ENCODE assay signal across 11 cellular contexts in the genomic region with DNA sequence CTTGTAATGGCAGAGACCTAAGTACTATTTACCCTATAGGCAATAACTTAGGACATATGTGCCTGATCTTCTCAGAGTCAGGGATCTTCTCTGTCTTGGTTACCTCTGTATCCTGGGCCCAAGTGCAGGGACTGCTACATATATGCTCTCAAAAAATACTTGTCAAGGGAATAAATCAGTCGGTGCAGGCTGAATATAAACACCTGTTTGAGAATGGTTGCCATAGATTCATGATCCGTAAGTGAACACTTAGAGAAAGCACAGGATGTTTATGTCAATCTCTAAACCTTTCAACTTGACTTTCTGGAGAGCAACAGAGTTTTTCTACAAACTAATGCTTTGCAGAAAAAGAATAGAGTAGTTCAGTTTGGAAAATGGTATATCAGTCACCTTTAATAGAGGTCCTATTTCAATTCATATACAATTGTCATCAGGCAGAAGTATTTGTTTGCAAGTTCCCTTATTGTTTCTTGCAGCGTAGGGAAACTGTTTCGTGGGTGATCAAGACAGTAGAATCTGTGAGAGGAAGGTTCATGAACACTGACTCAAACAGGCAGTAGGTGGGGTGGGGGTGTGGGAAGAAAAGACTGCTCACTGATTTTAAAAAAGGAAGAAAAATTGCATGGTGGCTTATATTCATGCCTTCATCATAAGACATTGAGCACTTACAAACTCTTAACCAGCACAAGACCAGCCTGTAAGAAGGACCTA. TPM values are rescaled to one million over a fixed set of nuclear protein-coding genes. Genes with fewer than 3 reads are reported as not detected.
DNase-seq lines count a peak whose midpoint lies in the region; ATAC-seq lines count a peak whose summit lies in the region.
"Had no signal": no experiment of that assay in that cellular context is flagged by ENCODE, and none has a peak within 500 bp of the region (broad histone marks: within the 10 kb centered on the region; RNA-seq: fewer than 3 reads in every experiment).

No MANE protein-coding gene starts in this region.

- H3K4me3 ChIP-seq in neuronal stem cell (ENCODE audit: low read length in 2 of 2) = no peak overlapping the region

- H3K4me3 Mint-ChIP-seq in activated naive CD4-positive, alpha-beta T cell treated with anti-CD3 and anti-CD28 coated beads, Interleukin-2, amount 10 ng/mL, durations not matched to agents 7 days and 5 days = peak overlapping the region; percentile 11
- peak overlapping the region in 3 of 4 donors; percentile 35 to 72 (median 66) for H3K4me3 Mint-ChIP-seq in IgD-negative memory B cell
- H3K4me3 Mint-ChIP-seq in activated CD8-positive, alpha-beta T cell treated with anti-CD3 and anti-CD28 coated beads, Interleukin-2, amount 10 ng/mL, durations not matched to agents 7 days and 5 days = no peak overlapping the region
- no peak overlapping the region for H3K4me3 Mint-ChIP-seq in stimulated activated memory B cell treated with anti-CD40 and anti-IgM and Interleukin-4, amounts not matched to agents 10 μg/mL and 1 μg/mL and 100 μg/mL, for 72 hours
- no peak overlapping the region for H3K4me3 Mint-ChIP-seq in stimulated activated effector memory CD8-positive, alpha-beta T cell treated with anti-CD3 and anti-CD28 coated beads, Interleukin-12 subunit alpha, Interleukin-12 subunit beta, amount 100 ng/mL, for 72 hours
- H3K4me3 Mint-ChIP-seq: nephron had no signal

- H2BK5ac ChIP-seq in neuronal stem cell (ENCODE audit: low read length) = no peak overlapping the region

- H3K14ac ChIP-seq in neuronal stem cell (ENCODE audit: low read length) = no peak overlapping the region

- H3K27me3 Mint-ChIP-seq in activated naive CD4-positive, alpha-beta T cell treated with anti-CD3 and anti-CD28 coated beads, Interleukin-2, amount 10 ng/mL, durations not matched to agents 7 days and 5 days = no peaks in the 10 kb centered on the region
- no peaks in the 10 kb centered on the region for H3K27me3 Mint-ChIP-seq in IgD-negative memory B cell
- peaks cover 3% of the 10 kb centered on the region for H3K27me3 Mint-ChIP-seq in activated CD8-positive, alpha-beta T cell treated with anti-CD3 and anti-CD28 coated beads, Interleukin-2, amount 10 ng/mL, durations not matched to agents 7 days and 5 days (ENCODE audit: low read depth)
- no peaks in the 10 kb centered on the region for H3K27me3 Mint-ChIP-seq in stimulated activated memory B cell treated with anti-CD40 and anti-IgM and Interleukin-4, amounts not matched to agents 10 μg/mL and 1 μg/mL and 100 μg/mL, for 72 hours

- H3K4me1 ChIP-seq in neuronal stem cell (ENCODE audit: control insufficient read depth in 2 of 2, insufficient read depth in 1 of 2, low read depth in 1 of 2, low read length in 2 of 2) = peaks cover under 1 to 2% of the 10 kb centered on the region in 2 donors

- no peak overlapping the region for H2BK120ac ChIP-seq in neuronal stem cell (ENCODE audit: low read depth, low read length)

- no peak overlapping the region for H3K23ac ChIP-seq in neuronal stem cell (ENCODE audit: low read depth, low read length, poor library complexity)

- no peak overlapping the region for H3K27ac ChIP-seq in neuronal stem cell (replicated peaks; ENCODE audit: low read length)
- H3K27ac ChIP-seq: epithelial cell of prostate had no signal

- no peaks in the 10 kb centered on the region for H3K27me3 ChIP-seq in neuronal stem cell (ENCODE audit: control insufficient read depth in 3 of 3, insufficient read depth in 3 of 3, low read depth in 1 of 3, low read length in 3 of 3)

- no CpG with 5 or more reads among the region's 4 CpGs for WGBS in neuronal stem cell (ENCODE audit: extremely low coverage in 2 of 2, insufficient read length in 2 of 2, insufficient replicate concordance in 1 of 2), 2 donors

- peak overlapping the region; percentile 73 for H3K27ac Mint-ChIP-seq in activated naive CD4-positive, alpha-beta T cell treated with anti-CD3 and anti-CD28 coated beads, Interleukin-2, amount 10 ng/mL, durations not matched to agents 7 days and 5 days
- peak overlapping the region; percentile 37 to 82 (median 55) for H3K27ac Mint-ChIP-seq in IgD-negative memory B cell
- no peak overlapping the region for H3K27ac Mint-ChIP-seq in activated CD8-positive, alpha-beta T cell treated with anti-CD3 and anti-CD28 coated beads, Interleukin-2, amount 10 ng/mL, durations not matched to agents 7 days and 5 days
- H3K27ac Mint-ChIP-seq in stimulated activated memory B cell treated with anti-CD40 and anti-IgM and Interleukin-4, amounts not matched to agents 10 μg/mL and 1 μg/mL and 100 μg/mL, for 72 hours = peak overlapping the region; percentile 67
- H3K27ac Mint-ChIP-seq in stimulated activated effector memory CD8-positive, alpha-beta T cell treated with anti-CD3 and anti-CD28 coated beads, Interleukin-12 subunit alpha, Interleukin-12 subunit beta, amount 100 ng/mL, for 72 hours = no peak overlapping the region
- H3K27ac Mint-ChIP-seq: nephron had no signal

- no peak overlapping the region for H2BK12ac ChIP-seq in neuronal stem cell (ENCODE audit: low read length)

- no peak overlapping the region for H4K91ac ChIP-seq in neuronal stem cell (ENCODE audit: low read depth, low read length, poor library complexity)

- H3K9me3 Mint-ChIP-seq in activated naive CD4-positive, alpha-beta T cell treated with anti-CD3 and anti-CD28 coated beads, Interleukin-2, amount 10 ng/mL, durations not matched to agents 7 days and 5 days = no peaks in the 10 kb centered on the region
- H3K9me3 Mint-ChIP-seq in IgD-negative memory B cell = no peaks in the 10 kb centered on the region
- H3K9me3 Mint-ChIP-seq in activated CD8-positive, alpha-beta T cell treated with anti-CD3 and anti-CD28 coated beads, Interleukin-2, amount 10 ng/mL, durations not matched to agents 7 days and 5 days (ENCODE audit: insufficient read depth) = no peaks in the 10 kb centered on the region
- no peaks in the 10 kb centered on the region for H3K9me3 Mint-ChIP-seq in stimulated activated memory B cell treated with anti-CD40 and anti-IgM and Interleukin-4, amounts not matched to agents 10 μg/mL and 1 μg/mL and 100 μg/mL, for 72 hours
- no peaks in the 10 kb centered on the region for H3K9me3 Mint-ChIP-seq in stimulated activated effector memory CD8-positive, alpha-beta T cell treated with anti-CD3 and anti-CD28 coated beads, Interleukin-12 subunit alpha, Interleukin-12 subunit beta, amount 100 ng/mL, for 72 hours
- H3K9me3 Mint-ChIP-seq: nephron had no signal

- H4K8ac ChIP-seq in neuronal stem cell (ENCODE audit: low read depth, low read length) = no peak overlapping the region

- H2AK5ac ChIP-seq in neuronal stem cell (ENCODE audit: low read depth, low read length) = no peak overlapping the region

- peaks cover 36% of the 10 kb centered on the region for H3K4me1 Mint-ChIP-seq in activated naive CD4-positive, alpha-beta T cell treated with anti-CD3 and anti-CD28 coated beads, Interleukin-2, amount 10 ng/mL, durations not matched to agents 7 days and 5 days
- H3K4me1 Mint-ChIP-seq in IgD-negative memory B cell = peaks cover 25 to 26% (median 25%) of the 10 kb centered on the region in 3 donors
- peaks cover 23% of the 10 kb centered on the region for H3K4me1 Mint-ChIP-seq in activated CD8-positive, alpha-beta T cell treated with anti-CD3 and anti-CD28 coated beads, Interleukin-2, amount 10 ng/mL, durations not matched to agents 7 days and 5 days (ENCODE audit: low read depth)
- H3K4me1 Mint-ChIP-seq in stimulated activated memory B cell treated with anti-CD40 and anti-IgM and Interleukin-4, amounts not matched to agents 10 μg/mL and 1 μg/mL and 100 μg/mL, for 72 hours = peaks cover 38% of the 10 kb centered on the region
- peaks cover 3% of the 10 kb centered on the region for H3K4me1 Mint-ChIP-seq in stimulated activated effector memory CD8-positive, alpha-beta T cell treated with anti-CD3 and anti-CD28 coated beads, Interleukin-12 subunit alpha, Interleukin-12 subunit beta, amount 100 ng/mL, for 72 hours

- no peak overlapping the region for H2AFZ ChIP-seq in neuronal stem cell (ENCODE audit: low read length)

- ATAC-seq in activated CD8-positive, alpha-beta T cell treated with anti-CD3 and anti-CD28 coated beads, Interleukin-2, amount 10 ng/mL, durations not matched to agents 7 days and 5 days = peak; percentile 34
- no peak for ATAC-seq in stimulated activated memory B cell treated with anti-CD40 and anti-IgM and Interleukin-4, amounts not matched to agents 10 μg/mL and 1 μg/mL and 100 μg/mL, for 72 hours
- ATAC-seq in stimulated activated effector memory CD8-positive, alpha-beta T cell treated with anti-CD3 and anti-CD28 coated beads, Interleukin-12 subunit alpha, Interleukin-12 subunit beta, amount 100 ng/mL, for 72 hours = no peak
- ATAC-seq in HG02571 (IDR thresholded peaks at IDR 0.05; ENCODE audit: unreplicated experiment) = no peak

- peak; percentile 49 for DNase-seq in activated naive CD4-positive, alpha-beta T cell treated with anti-CD3 and anti-CD28 coated beads, Interleukin-2, amount 10 ng/mL, durations not matched to agents 7 days and 5 days
- DNase-seq in activated naive CD4-positive, alpha-beta T cell (lab: John Stamatoyannopoulos, UW) = no peak
- DNase-seq in activated CD8-positive, alpha-beta T cell treated with anti-CD3 and anti-CD28 coated beads, Interleukin-2, amount 10 ng/mL, durations not matched to agents 7 days and 5 days = no peak
- no peak for DNase-seq in stimulated activated effector memory CD8-positive, alpha-beta T cell treated with anti-CD3 and anti-CD28 coated beads, Interleukin-12 subunit alpha, Interleukin-12 subunit beta, amount 100 ng/mL, for 72 hours (ENCODE audit: low spot score in 2 of 2)
- DNase-seq in neuronal stem cell (ENCODE audit: low spot score) = no peak
- DNase-seq: DMS 273 treated with DMSO at 0.1 percent for 48 hours had no signal

- H3K9ac ChIP-seq in neuronal stem cell (ENCODE audit: low read depth, low read length, poor library complexity) = no peak overlapping the region

- CTCF ChIA-PET in activated naive CD4-positive, alpha-beta T cell treated with anti-CD3 and anti-CD28 coated beads, Interleukin-2, amount 10 ng/mL, durations not matched to agents 7 days and 5 days (lab: Charles Lee) = no interaction called here
- CTCF ChIA-PET in activated CD8-positive, alpha-beta T cell treated with anti-CD3 and anti-CD28 coated beads, Interleukin-2, amount 10 ng/mL, durations not matched to agents 7 days and 5 days (lab: Charles Lee) = no interaction called here

- POLR2A ChIA-PET in activated CD8-positive, alpha-beta T cell treated with anti-CD3 and anti-CD28 coated beads, Interleukin-2, amount 10 ng/mL, durations not matched to agents 7 days and 5 days (lab: Charles Lee) = no interaction called here

- no peaks in the 10 kb centered on the region for H3K36me3 ChIP-seq in neuronal stem cell (replicated peaks in 1 of 2; ENCODE audit: control insufficient read depth in 2 of 2, insufficient read depth in 2 of 2, low read length in 2 of 2)

- no peak overlapping the region for H3K18ac ChIP-seq in neuronal stem cell (ENCODE audit: low read length)

- H3K4ac ChIP-seq in neuronal stem cell (ENCODE audit: low read length) = no peak overlapping the region

- no peaks in the 10 kb centered on the region for H3K36me3 Mint-ChIP-seq in activated naive CD4-positive, alpha-beta T cell treated with anti-CD3 and anti-CD28 coated beads, Interleukin-2, amount 10 ng/mL, durations not matched to agents 7 days and 5 days
- no peaks in the 10 kb centered on the region for H3K36me3 Mint-ChIP-seq in IgD-negative memory B cell
- H3K36me3 Mint-ChIP-seq in activated CD8-positive, alpha-beta T cell treated with anti-CD3 and anti-CD28 coated beads, Interleukin-2, amount 10 ng/mL, durations not matched to agents 7 days and 5 days (ENCODE audit: low read depth) = no peaks in the 10 kb centered on the region
- H3K36me3 Mint-ChIP-seq in stimulated activated memory B cell treated with anti-CD40 and anti-IgM and Interleukin-4, amounts not matched to agents 10 μg/mL and 1 μg/mL and 100 μg/mL, for 72 hours = no peaks in the 10 kb centered on the region
- no peaks in the 10 kb centered on the region for H3K36me3 Mint-ChIP-seq in stimulated activated effector memory CD8-positive, alpha-beta T cell treated with anti-CD3 and anti-CD28 coated beads, Interleukin-12 subunit alpha, Interleukin-12 subunit beta, amount 100 ng/mL, for 72 hours

- no peak overlapping the region for H3K4me2 ChIP-seq in neuronal stem cell (ENCODE audit: insufficient read depth, low read length, poor library complexity, severe bottlenecking)

- peaks cover 0 to 4% of the 10 kb centered on the region in 2 donors for H3K9me3 ChIP-seq in neuronal stem cell (replicated peaks in 1 of 2; ENCODE audit: control insufficient read depth in 2 of 2, insufficient read depth in 1 of 2, low read depth in 1 of 2, low read length in 2 of 2)

- no peaks in the 10 kb centered on the region for H3K79me1 ChIP-seq in neuronal stem cell (ENCODE audit: low read depth, low read length)

- H2BK15ac ChIP-seq in neuronal stem cell (ENCODE audit: low read length) = no peak overlapping the region

RNA-seq across cellular contexts. Expression of a gene that starts 6.0 kb away (rescaled TPM):
- polyA plus RNA-seq in IgD-negative memory B cell = 245 TPM
- total RNA-seq in activated CD8-positive, alpha-beta T cell treated with anti-CD3 and anti-CD28 coated beads, Interleukin-2, amount 10 ng/mL, durations not matched to agents 7 days and 5 days = 100 to 1,000 TPM; 183 to 194 TPM
- 174 TPM for polyA plus RNA-seq in neuronal stem cell (2013, experiment 1 of 2)
- polyA plus RNA-seq in neuronal stem cell (2013, experiment 2 of 2) = 180 TPM

RNA-seq across cellular contexts. Expression of a gene that starts 19.6 kb away (rescaled TPM):
- 84.5 TPM for polyA plus RNA-seq in IgD-negative memory B cell
- total RNA-seq in activated CD8-positive, alpha-beta T cell treated with anti-CD3 and anti-CD28 coated beads, Interleukin-2, amount 10 ng/mL, durations not matched to agents 7 days and 5 days = 10 to 100 TPM; 55.8 to 57.0 TPM
- polyA plus RNA-seq in neuronal stem cell (2013, experiment 1 of 2) = 127 TPM
- 137 TPM for polyA plus RNA-seq in neuronal stem cell (2013, experiment 2 of 2)

Comparison
In these comparisons a context has a peak if more than half of its experiments do, and no peak if none do; other contexts are left out.
1. H3K27ac Mint-ChIP-seq: peak in activated naive CD4-positive, alpha-beta T cell treated with anti-CD3 and anti-CD28 coated beads, Interleukin-2, amount 10 ng/mL, durations not matched to agents 7 days and 5 days (single experiment), IgD-negative memory B cell (3 of 3) and stimulated activated memory B cell treated with anti-CD40 and anti-IgM and Interleukin-4, amounts not matched to agents 10 μg/mL and 1 μg/mL and 100 μg/mL, for 72 hours (single experiment); none in activated CD8-positive, alpha-beta T cell treated with anti-CD3 and anti-CD28 coated beads, Interleukin-2, amount 10 ng/mL, durations not matched to agents 7 days and 5 days (single experiment) and stimulated activated effector memory CD8-positive, alpha-beta T cell treated with anti-CD3 and anti-CD28 coated beads, Interleukin-12 subunit alpha, Interleukin-12 subunit beta, amount 100 ng/mL, for 72 hours (single experiment).
2. H3K4me3 Mint-ChIP-seq: peak in activated naive CD4-positive, alpha-beta T cell treated with anti-CD3 and anti-CD28 coated beads, Interleukin-2, amount 10 ng/mL, durations not matched to agents 7 days and 5 days (single experiment) and IgD-negative memory B cell (3 of 4); none in activated CD8-positive, alpha-beta T cell treated with anti-CD3 and anti-CD28 coated beads, Interleukin-2, amount 10 ng/mL, durations not matched to agents 7 days and 5 days (single experiment), stimulated activated memory B cell treated with anti-CD40 and anti-IgM and Interleukin-4, amounts not matched to agents 10 μg/mL and 1 μg/mL and 100 μg/mL, for 72 hours (single experiment) and stimulated activated effector memory CD8-positive, alpha-beta T cell treated with anti-CD3 and anti-CD28 coated beads, Interleukin-12 subunit alpha, Interleukin-12 subunit beta, amount 100 ng/mL, for 72 hours (single experiment).